8 cellular contexts compared by ENCODE assay signal in the genomic region with DNA sequence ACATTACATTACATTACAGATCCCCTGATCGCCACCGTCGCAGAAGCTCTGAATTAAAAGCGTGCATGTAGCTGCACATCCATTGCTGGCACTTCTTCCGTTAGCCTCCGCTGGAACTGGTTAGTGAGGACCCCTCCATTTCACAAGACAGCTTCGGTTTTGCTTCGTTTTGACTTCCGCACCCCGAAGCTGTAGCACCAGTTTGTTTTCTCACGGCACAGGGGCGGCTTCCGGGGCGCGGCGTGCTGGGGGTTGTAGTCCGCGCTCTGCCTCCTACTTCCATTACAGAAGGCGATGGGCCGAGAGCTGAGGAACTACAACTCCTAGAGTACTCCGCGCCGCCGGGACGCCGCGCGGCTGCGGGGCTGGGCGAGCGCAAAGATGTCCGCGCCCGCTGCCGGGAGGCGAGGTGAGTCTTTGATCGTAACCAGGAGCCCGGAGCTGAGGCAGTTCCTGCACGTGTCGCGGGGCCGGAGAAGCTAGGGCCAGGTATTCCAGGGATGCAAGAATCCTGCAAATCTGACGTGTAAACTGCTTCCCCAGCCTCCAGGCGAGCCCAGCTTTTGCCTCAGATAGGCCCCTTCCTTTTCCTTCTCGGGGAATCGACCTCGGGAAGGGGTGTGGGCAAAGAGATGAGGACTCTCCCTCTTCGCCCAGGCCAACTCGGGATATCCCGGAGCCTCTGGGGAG. TPM values are rescaled to one million over a fixed set of nuclear protein-coding genes. Genes with fewer than 3 reads are reported as not detected.
DNase-seq lines count a peak whose midpoint lies in the region; ATAC-seq and TF ChIP-seq lines count a peak whose summit lies in the region.

A gene (plus strand): TSS at position 352 of the 690 bp plus-strand sequence. CDS start 387 bp downstream, outside the sequence.

- peaks cover 37% of the 10 kb centered on the region for H3K36me3 Mint-ChIP-seq in activated B cell treated with CpG ODN at 0.5 μM for 24 hours (ENCODE audit: low read depth)
- H3K36me3 Mint-ChIP-seq in immature natural killer cell = peaks cover 25 to 31% (median 26%) of the 10 kb centered on the region in 3 donors

- TF ChIP-seq CTCF in activated B cell treated with CpG ODN at 0.5 μM for 24 hours (IDR thresholded peaks at IDR 0.05) (no peak), spleen (IDR thresholded peaks at IDR 0.05 in 8 of 11, conservative IDR thresholded peaks at IDR 0.05 in 3 of 11) (peak in 2 of 11 experiments; percentile 13 to 25)

- intact Hi-C loops in activated B cell treated with CpG ODN at 0.5 μM for 24 hours (cut with micrococcal nuclease) (loop anchor here (1.0 to 10.0 kb wide), 7 partner anchors 73 to 993 kb away; a partner anchor contains a TSS), spleen (cut with DNase I; ENCODE audit: low total_unique reads) (loop anchor here (10.0 kb wide), 2 partner anchors 173 to 333 kb away; no protein-coding TSS in a partner anchor)

- H3K4me3 Mint-ChIP-seq in activated B cell treated with CpG ODN at 0.5 μM for 24 hours = peak within 1 kb of the TSS; percentile 95
- peak within 1 kb of the TSS; percentile 91 to 100 (median 96) for H3K4me3 Mint-ChIP-seq in immature natural killer cell

- POLR2A ChIA-PET in activated B cell treated with CpG ODN at 0.5 μM for 24 hours (lab: Charles Lee) = interaction anchor here (0.5 to 6.3 kb wide), 18 partner anchors 12 to 439 kb away, joined by 3 to 66 read pairs (median 4); a partner anchor contains a TSS

- H3K4me3 ChIP-seq in spleen = peak within 1 kb of the TSS; percentile 59 to 100 (median 92)

- whole genome bisulfite sequencing in spleen, 5 donors = 0 to 1% (median 0%) methylated on average over 35 to 50 of the region's 50 CpGs

- H3K27ac ChIP-seq in caudate nucleus (ENCODE audit: low read depth, low read length) (peak within 1 kb of the TSS; percentile 86), spleen (peak within 1 kb of the TSS; percentile 79 to 95 (median 88))

- peak in 1 of 3 donors; percentile 42 for TF ChIP-seq POLR2A in spleen (IDR thresholded peaks at IDR 0.05)

- peak; percentile 79 for ATAC-seq in GM18870 (IDR thresholded peaks at IDR 0.05; ENCODE audit: unreplicated experiment)
- ATAC-seq in HG03135 (IDR thresholded peaks at IDR 0.05; ENCODE audit: unreplicated experiment) = peak; percentile 90
- ATAC-seq in activated B cell treated with CpG ODN at 0.5 μM for 24 hours (ENCODE audit: low read depth) = peak; percentile 98

- CTCF ChIA-PET in activated B cell treated with CpG ODN at 0.5 μM for 24 hours (lab: Charles Lee) = interaction anchor here (0.9 to 6.5 kb wide), 9 partner anchors 12 to 335 kb away, joined by 3 to 159 read pairs (median 21); a partner anchor contains a TSS

- in situ Hi-C loops in ACHN (cut with HindIII; ENCODE audit: low pct_ligation_motif_present, low pct_unique_long_range_greater_than_20kb, low sequenced_read_pairs) = no loop called here

- H3K27me3 ChIP-seq in spleen (replicated peaks in 1 of 7) = no peaks in the 10 kb centered on the region

- peak; percentile 91 for DNase-seq in ACHN
- peak; percentile 79 for DNase-seq in NCI-H226
- DNase-seq in activated B cell treated with CpG ODN at 0.5 μM for 24 hours = peak; percentile 84
- peak; percentile 48 to 98 (median 92) for DNase-seq in caudate nucleus (lab: John Stamatoyannopoulos, UW)
- peak; percentile 91 to 92 (median 92) for DNase-seq in immature natural killer cell
- peak; percentile 98 for DNase-seq in spleen

- H3K27me3 Mint-ChIP-seq in activated B cell treated with CpG ODN at 0.5 μM for 24 hours (no peaks in the 10 kb centered on the region), immature natural killer cell (ENCODE audit: low read depth in 3 of 3) (peaks cover 0 to 5% (median 0%) of the 10 kb centered on the region in 3 donors)

- H3K27ac Mint-ChIP-seq in activated B cell treated with CpG ODN at 0.5 μM for 24 hours = peak within 1 kb of the TSS; percentile 97
- H3K27ac Mint-ChIP-seq in immature natural killer cell = peak within 1 kb of the TSS; percentile 94 to 99 (median 96)

- peaks cover 50% of the 10 kb centered on the region for H3K4me1 Mint-ChIP-seq in activated B cell treated with CpG ODN at 0.5 μM for 24 hours
- H3K4me1 Mint-ChIP-seq in immature natural killer cell = peaks cover 37 to 62% of the 10 kb centered on the region in 2 donors

- H3K9me3 Mint-ChIP-seq in activated B cell treated with CpG ODN at 0.5 μM for 24 hours = no peaks in the 10 kb centered on the region
- peaks cover 0 to 2% (median 0%) of the 10 kb centered on the region in 6 donors for H3K9me3 Mint-ChIP-seq in immature natural killer cell

- peaks cover 23 to 63% (median 46%) of the 10 kb centered on the region in 6 donors for H3K4me1 ChIP-seq in spleen

- H3K9me3 ChIP-seq in spleen = no peaks in the 10 kb centered on the region

- peaks cover 0 to 35% (median 24%) of the 10 kb centered on the region in 6 donors for H3K36me3 ChIP-seq in spleen

RNA-seq across cellular contexts. Expression of the gene that starts here (rescaled TPM):
- total RNA-seq in activated B cell treated with CpG ODN at 0.5 μM for 24 hours (31.5 and 35.2 TPM in 2 replicates), spleen (10 to 100 TPM; 29.2 to 41.0 (median 37.4) TPM)
- polyA plus RNA-seq in immature natural killer cell (1 to 10 TPM in 2 of 3 donors, under 1 TPM in 1; 0.27 to 6.4 (median 5.1) TPM), spleen (10 to 100 TPM in 1 of 3 donors, 1 to 10 TPM in 2; 5.1 to 22.7 (median 7.1) TPM)

Comparison
In these comparisons a context has a peak if more than half of its experiments do, and no peak if none do; other contexts are left out.
1. Peak in every context shown above with its lines: DNase-seq, ATAC-seq, H3K4me3 ChIP-seq and H3K27ac ChIP-seq.